7 cellular contexts compared by ENCODE assay signal in the genomic region with DNA sequence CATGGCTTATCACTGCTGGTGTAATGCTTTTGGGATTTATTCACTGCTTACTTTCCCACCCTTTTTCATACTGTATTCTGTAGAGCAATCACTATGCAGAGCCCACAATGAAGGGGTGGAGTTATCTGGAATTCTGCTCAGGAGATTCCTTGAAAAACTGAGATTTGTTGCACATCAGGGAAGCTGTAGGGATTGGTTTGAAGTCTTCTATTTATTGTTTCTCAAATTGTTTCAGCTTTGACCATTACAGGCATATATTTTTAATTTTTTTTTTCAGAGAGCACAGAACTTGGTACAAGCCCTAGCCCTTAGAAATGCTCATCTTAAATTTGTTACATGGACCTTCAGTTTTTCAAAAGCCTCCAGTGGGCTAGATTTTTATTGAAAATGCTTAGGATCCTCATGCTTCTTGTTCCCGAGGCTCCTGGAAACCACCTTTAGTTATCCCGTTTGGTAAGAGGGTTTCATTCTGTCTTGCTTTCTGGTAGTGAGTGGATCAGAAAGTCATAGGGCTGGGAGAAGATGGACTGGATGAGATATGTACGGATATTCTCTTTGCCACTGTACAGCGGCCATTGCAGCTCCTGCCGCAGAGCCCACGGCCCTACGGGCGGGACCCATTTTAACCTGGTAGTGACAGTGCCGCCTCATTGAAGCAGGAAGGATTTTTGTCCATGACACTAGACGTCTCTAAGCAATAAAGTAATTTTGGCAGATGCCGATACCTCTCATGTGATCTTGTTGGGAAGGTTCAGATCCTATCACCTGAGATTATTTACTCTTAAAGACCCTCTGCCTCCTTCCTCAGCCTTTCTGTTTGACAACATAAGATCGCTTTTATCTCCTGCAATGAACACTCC. TPM values are rescaled to one million over a fixed set of nuclear protein-coding genes. Genes with fewer than 3 reads are reported as not detected.
DNase-seq lines count a peak whose midpoint lies in the region; ATAC-seq and TF ChIP-seq lines count a peak whose summit lies in the region.

No MANE protein-coding gene starts in this region.

- CTCF ChIA-PET in activated CD8-positive, alpha-beta T cell treated with anti-CD3 and anti-CD28 coated beads, Interleukin-2, amount 10 ng/mL, durations not matched to agents 7 days and 5 days (lab: Charles Lee): interaction anchor here (0.7 to 2.4 kb wide), 25 partner anchors 9 to 377 kb away, joined by 3 to 40 read pairs (median 4); partner anchors contain the start of gene POM121L2

- POLR2A ChIA-PET in activated CD8-positive, alpha-beta T cell treated with anti-CD3 and anti-CD28 coated beads, Interleukin-2, amount 10 ng/mL, durations not matched to agents 7 days and 5 days (lab: Charles Lee): interaction anchor here (1.5 kb wide), 2 partner anchors 39 to 91 kb away, joined by 3 to 4 read pairs; no protein-coding TSS in a partner anchor

- peak overlapping the region; percentile 68 for H2AFZ ChIP-seq in hepatocyte

- H3K36me3 ChIP-seq in hepatocyte (replicated peaks; ENCODE audit: insufficient read depth, low read depth): no peaks in the 10 kb centered on the region

- H3K27ac ChIP-seq in hepatocyte: peak overlapping the region; percentile 82

- TF ChIP-seq CTCF in GM13977 (IDR thresholded peaks at IDR 0.05; ENCODE audit: extremely low read depth, insufficient read depth, missing control alignments) (peak; percentile 3), hepatocyte (IDR thresholded peaks at IDR 0.05; ENCODE audit: poor library complexity) (no peak)

- H3K9me3 ChIP-seq in hepatocyte (ENCODE audit: low read depth): no peaks in the 10 kb centered on the region

- H3K79me2 ChIP-seq in hepatocyte: no peaks in the 10 kb centered on the region

- peaks cover 26% of the 10 kb centered on the region for H3K27me3 Mint-ChIP-seq in activated CD8-positive, alpha-beta T cell treated with anti-CD3 and anti-CD28 coated beads, Interleukin-2, amount 10 ng/mL, durations not matched to agents 7 days and 5 days (ENCODE audit: low read depth)

- H3K4me2 ChIP-seq in hepatocyte: peak overlapping the region; percentile 71

- no peak overlapping the region for H3K27ac Mint-ChIP-seq in activated CD8-positive, alpha-beta T cell treated with anti-CD3 and anti-CD28 coated beads, Interleukin-2, amount 10 ng/mL, durations not matched to agents 7 days and 5 days

- H3K4me3 Mint-ChIP-seq in activated CD8-positive, alpha-beta T cell treated with anti-CD3 and anti-CD28 coated beads, Interleukin-2, amount 10 ng/mL, durations not matched to agents 7 days and 5 days: peak overlapping the region; percentile 70

- peaks cover 11% of the 10 kb centered on the region for H3K4me1 Mint-ChIP-seq in activated CD8-positive, alpha-beta T cell treated with anti-CD3 and anti-CD28 coated beads, Interleukin-2, amount 10 ng/mL, durations not matched to agents 7 days and 5 days (ENCODE audit: low read depth)

- H3K27me3 ChIP-seq in hepatocyte: peaks cover 29% of the 10 kb centered on the region

- 60% methylated on average over 12 of the region's 12 CpGs for WGBS in hepatocyte (ENCODE audit: low lambda C conversion rate, missing lambda C conversion rate)

- H3K4me3 ChIP-seq in hepatocyte: peak overlapping the region; percentile 78

- ATAC-seq in activated CD8-positive, alpha-beta T cell treated with anti-CD3 and anti-CD28 coated beads, Interleukin-2, amount 10 ng/mL, durations not matched to agents 7 days and 5 days: no peak
- ATAC-seq in stimulated activated naive CD8-positive, alpha-beta T cell treated with anti-CD3 and anti-CD28 coated beads, Interleukin-15, Interleukin-2, amounts not matched to agents 100 U/mL and 50 U/mL, for 24 hours: peak; percentile 29

- H4K20me1 ChIP-seq in hepatocyte (ENCODE audit: insufficient read depth, poor library complexity, severe bottlenecking): no peaks in the 10 kb centered on the region

- H3K4me1 ChIP-seq in hepatocyte (ENCODE audit: insufficient read depth): no peaks in the 10 kb centered on the region

- H3K9me3 Mint-ChIP-seq in activated CD8-positive, alpha-beta T cell treated with anti-CD3 and anti-CD28 coated beads, Interleukin-2, amount 10 ng/mL, durations not matched to agents 7 days and 5 days (ENCODE audit: insufficient read depth): no peaks in the 10 kb centered on the region

- peak; percentile 31 for DNase-seq in GM13977 (ENCODE audit: low spot score)
- peak; percentile 42 for DNase-seq in LoVo (ENCODE audit: low spot score)
- DNase-seq in activated CD8-positive, alpha-beta T cell treated with anti-CD3 and anti-CD28 coated beads, Interleukin-2, amount 10 ng/mL, durations not matched to agents 7 days and 5 days: no peak
- no peak for DNase-seq in hepatocyte (ENCODE audit: low spot score)
- no peak for DNase-seq in stimulated activated naive CD8-positive, alpha-beta T cell treated with anti-CD3 and anti-CD28 coated beads, Interleukin-15, Interleukin-2, amounts not matched to agents 100 U/mL and 50 U/mL, for 24 hours
- no peak for DNase-seq in SIG-M5 (lab: John Stamatoyannopoulos, UW)
- no peak for DNase-seq in activated gamma-delta T cell (lab: John Stamatoyannopoulos, UW)

- H3K36me3 Mint-ChIP-seq in activated CD8-positive, alpha-beta T cell treated with anti-CD3 and anti-CD28 coated beads, Interleukin-2, amount 10 ng/mL, durations not matched to agents 7 days and 5 days (ENCODE audit: low read depth): no peaks in the 10 kb centered on the region

- in situ Hi-C loops in GM13977 (cut with MboI; ENCODE audit: low pct_unique_long_range_greater_than_20kb, low sequenced_read_pairs, unreplicated experiment): loop anchor here (10.0 kb wide), 2 partner anchors 237 to 343 kb away; no protein-coding TSS in a partner anchor

- H3K9me2 ChIP-seq in hepatocyte (replicated peaks; ENCODE audit: insufficient read depth): no peaks in the 10 kb centered on the region

RNA-seq across cellular contexts. Expression of gene ZNF184, which starts 45.3 kb away (rescaled TPM):
- 10 to 100 TPM; 11.6 to 12.3 TPM for total RNA-seq in activated CD8-positive, alpha-beta T cell treated with anti-CD3 and anti-CD28 coated beads, Interleukin-2, amount 10 ng/mL, durations not matched to agents 7 days and 5 days
- 10.7 and 12.3 TPM in 2 replicates for total RNA-seq in hepatocyte
- 5.1 and 5.3 TPM in 2 replicates for polyA plus RNA-seq in hepatocyte

Comparison
In these comparisons a context has a peak if more than half of its experiments do, and no peak if none do; other contexts are left out.
1. DNase-seq: peak in GM13977 (single experiment) and LoVo (single experiment); none in activated CD8-positive, alpha-beta T cell treated with anti-CD3 and anti-CD28 coated beads, Interleukin-2, amount 10 ng/mL, durations not matched to agents 7 days and 5 days (single experiment), hepatocyte (single experiment), stimulated activated naive CD8-positive, alpha-beta T cell treated with anti-CD3 and anti-CD28 coated beads, Interleukin-15, Interleukin-2, amounts not matched to agents 100 U/mL and 50 U/mL, for 24 hours (single experiment), SIG-M5 (single experiment) and activated gamma-delta T cell (single experiment).